In the genomic region with DNA sequence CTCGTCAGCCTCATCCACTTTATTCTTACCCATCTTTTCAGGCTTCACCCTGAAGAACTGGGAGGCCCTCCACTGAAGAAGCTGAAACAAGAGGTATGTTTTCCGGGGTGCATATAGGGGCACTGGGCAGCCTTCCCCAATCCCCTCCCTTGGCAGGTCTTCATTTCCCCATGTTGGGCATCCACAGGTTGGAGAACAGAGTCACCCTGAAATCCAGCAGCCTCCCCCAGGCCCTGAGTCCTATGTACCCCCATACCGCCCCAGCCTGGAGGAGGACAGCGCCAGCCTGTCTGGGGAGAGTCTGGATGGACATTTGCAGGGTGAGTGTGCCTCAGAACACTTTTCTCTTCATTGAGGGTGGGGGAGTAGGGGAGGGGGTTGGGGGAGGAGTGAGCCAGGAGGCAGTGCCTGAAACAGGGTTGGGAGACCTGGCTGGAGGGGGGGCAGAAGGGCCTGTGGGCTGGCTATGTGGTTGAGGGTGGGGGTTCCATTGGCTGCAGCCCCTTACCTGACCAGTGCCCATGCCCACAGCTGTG, we compare ENCODE assay signal across 6 cellular contexts. TPM values are rescaled to one million over a fixed set of nuclear protein-coding genes. Genes with fewer than 3 reads are reported as not detected.
DNase-seq lines count a peak whose midpoint lies in the region; ATAC-seq and TF ChIP-seq lines count a peak whose summit lies in the region.
"Had no signal": no experiment of that assay in that cellular context is flagged by ENCODE, and none has a peak within 500 bp of the region (broad histone marks: within the 10 kb centered on the region; RNA-seq: fewer than 3 reads in every experiment).

No MANE protein-coding gene starts in this region.

- H3K4me3 ChIP-seq in Peyer's patch (no peak overlapping the region), coronary artery (peak overlapping the region; percentile 37), spleen (peak overlapping the region in 1 of 8 donors; percentile 51)

- no peak for DNase-seq in Peyer's patch
- DNase-seq in coronary artery (ENCODE audit: low spot score): no peak
- no peak for DNase-seq in spleen
- DNase-seq: activated T-cell treated with anti-CD3 and anti-CD28 coated beads for 4 hours had no signal

- TF ChIP-seq POLR2A in Peyer's patch (IDR thresholded peaks at IDR 0.05) (no peak), spleen (IDR thresholded peaks at IDR 0.05) (no peak)

- peak overlapping the region; percentile 65 to 89 (median 75) for H3K27ac ChIP-seq in Peyer's patch
- peak overlapping the region; percentile 57 to 98 for H3K27ac ChIP-seq in coronary artery
- H3K27ac ChIP-seq in spleen: peak overlapping the region in 6 of 8 donors; percentile 65 to 97 (median 78)

- no peak for TF ChIP-seq CTCF in Peyer's patch (IDR thresholded peaks at IDR 0.05)
- TF ChIP-seq CTCF in coronary artery (IDR thresholded peaks at IDR 0.05): no peak
- TF ChIP-seq CTCF in spleen (IDR thresholded peaks at IDR 0.05 in 8 of 11, conservative IDR thresholded peaks at IDR 0.05 in 3 of 11): no peak

- 80 to 92% (median 89%) methylated on average over 4 of the region's 4 CpGs for WGBS in spleen, 5 donors

- H3K36me3 ChIP-seq in Peyer's patch (peaks cover 0 to 52% (median 0%) of the 10 kb centered on the region in 3 donors), spleen (peaks cover 0 to 67% (median 52%) of the 10 kb centered on the region in 6 donors)

- ATAC-seq in GM19455 (IDR thresholded peaks at IDR 0.05; ENCODE audit: unreplicated experiment) (no peak), GM21367 (IDR thresholded peaks at IDR 0.05; ENCODE audit: unreplicated experiment) (no peak)

- intact Hi-C loops in spleen (cut with DNase I; ENCODE audit: low total_unique reads): no loop called here

- H3K9me3 ChIP-seq in Peyer's patch (no peaks in the 10 kb centered on the region), spleen (no peaks in the 10 kb centered on the region)

- H3K4me1 ChIP-seq in Peyer's patch (peaks cover 0 to 48% (median 23%) of the 10 kb centered on the region in 4 donors), spleen (peaks cover 19 to 81% (median 54%) of the 10 kb centered on the region in 6 donors)

- no peaks in the 10 kb centered on the region for H3K27me3 ChIP-seq in Peyer's patch
- no peaks in the 10 kb centered on the region for H3K27me3 ChIP-seq in spleen (replicated peaks in 1 of 7)

RNA-seq across cellular contexts. Expression of gene NAB2, which starts 4.0 kb away (rescaled TPM):
- 10 to 100 TPM in 2 of 4 donors, 1 to 10 TPM in 2; 7.4 to 17.0 (median 10.3) TPM for total RNA-seq in Peyer's patch
- total RNA-seq in spleen: 10 to 100 TPM; 14.8 to 25.0 (median 18.2) TPM
- polyA plus RNA-seq in spleen: 10 to 100 TPM in 2 of 3 donors, 1 to 10 TPM in 1; 9.0 to 19.1 (median 13.2) TPM

RNA-seq across cellular contexts. Expression of gene NEMP1, which starts 14.4 kb away (rescaled TPM):
- total RNA-seq in Peyer's patch: 10 to 100 TPM in 1 of 4 donors, 1 to 10 TPM in 3; 4.6 to 11.6 (median 5.7) TPM
- 10 to 100 TPM; 13.3 to 17.1 (median 15.3) TPM for total RNA-seq in spleen
- polyA plus RNA-seq in spleen: 1 to 10 TPM; 4.5 to 5.1 (median 4.7) TPM

RNA-seq across cellular contexts. Expression of gene STAT6, which starts 18.2 kb away (rescaled TPM):
- total RNA-seq in Peyer's patch: 100 to 1,000 TPM; 278 to 416 (median 382) TPM
- total RNA-seq in spleen: 100 to 1,000 TPM; 196 to 336 (median 280) TPM
- 100 to 1,000 TPM; 140 to 312 (median 241) TPM for polyA plus RNA-seq in spleen

RNA-seq across cellular contexts. Expression of gene LRP1, which starts 35.3 kb away (rescaled TPM):
- total RNA-seq in Peyer's patch (100 to 1,000 TPM; 128 to 312 (median 207) TPM), spleen (100 to 1,000 TPM; 103 to 216 (median 181) TPM)
- polyA plus RNA-seq in spleen: 10 to 100 TPM in 2 of 3 donors, 1 to 10 TPM in 1; 8.9 to 24.0 (median 13.0) TPM

RNA-seq across cellular contexts. Expression of gene MYO1A, which starts 43.0 kb away (rescaled TPM):
- total RNA-seq in Peyer's patch (1,000 to 10,000 TPM in 1 of 4 donors, 100 to 1,000 TPM in 2, 10 to 100 TPM in 1; 94.1 to 1,001 (median 802) TPM), spleen (1 to 10 TPM in 1 of 7 donors, under 1 TPM in 5, not detected in 1; 0.14 to 1.4 (median 0.48) TPM)
- polyA plus RNA-seq in spleen: under 1 TPM; 0.12 to 0.22 (median 0.20) TPM
